In the genomic region with DNA sequence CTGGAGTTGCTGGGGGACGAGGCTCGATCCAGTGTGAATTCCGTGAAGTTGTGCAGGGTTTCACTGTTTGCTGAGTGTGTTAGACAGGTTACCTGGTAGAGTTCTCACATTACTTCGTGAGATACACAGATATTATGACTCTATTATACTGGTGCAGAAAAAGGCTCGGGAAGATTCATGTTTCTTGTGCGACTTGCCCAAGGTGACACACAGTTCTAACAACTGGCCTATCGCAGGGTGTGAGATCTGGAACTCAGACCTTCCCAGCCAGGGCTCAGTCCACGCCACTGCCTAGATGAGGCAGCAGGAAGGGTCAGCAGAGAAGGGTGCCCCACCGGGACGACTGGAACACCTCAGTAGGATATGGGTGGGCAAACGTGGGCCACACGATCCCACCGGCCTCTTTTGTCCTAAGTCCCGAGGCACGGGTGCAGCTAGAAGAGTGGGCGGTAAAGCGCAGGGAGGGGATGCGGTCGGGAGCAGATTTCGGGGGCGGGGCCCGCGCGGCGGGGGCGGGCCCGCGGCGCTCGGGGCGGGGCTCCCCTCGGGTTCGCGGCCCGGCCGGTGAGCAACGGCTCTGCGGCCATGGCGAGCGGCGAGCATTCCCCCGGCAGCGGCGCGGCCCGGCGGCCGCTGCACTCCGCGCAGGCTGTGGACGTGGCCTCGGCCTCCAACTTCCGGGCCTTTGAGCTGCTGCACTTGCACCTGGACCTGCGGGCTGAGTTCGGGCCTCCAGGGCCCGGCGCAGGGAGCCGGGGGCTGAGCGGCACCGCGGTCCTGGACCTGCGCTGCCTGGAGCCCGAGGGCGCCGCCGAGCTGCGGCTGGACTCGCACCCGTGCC, we compare ENCODE assay signal across 1 cellular context.
TF ChIP-seq lines count a peak whose summit lies in the region.

A gene with protein sequence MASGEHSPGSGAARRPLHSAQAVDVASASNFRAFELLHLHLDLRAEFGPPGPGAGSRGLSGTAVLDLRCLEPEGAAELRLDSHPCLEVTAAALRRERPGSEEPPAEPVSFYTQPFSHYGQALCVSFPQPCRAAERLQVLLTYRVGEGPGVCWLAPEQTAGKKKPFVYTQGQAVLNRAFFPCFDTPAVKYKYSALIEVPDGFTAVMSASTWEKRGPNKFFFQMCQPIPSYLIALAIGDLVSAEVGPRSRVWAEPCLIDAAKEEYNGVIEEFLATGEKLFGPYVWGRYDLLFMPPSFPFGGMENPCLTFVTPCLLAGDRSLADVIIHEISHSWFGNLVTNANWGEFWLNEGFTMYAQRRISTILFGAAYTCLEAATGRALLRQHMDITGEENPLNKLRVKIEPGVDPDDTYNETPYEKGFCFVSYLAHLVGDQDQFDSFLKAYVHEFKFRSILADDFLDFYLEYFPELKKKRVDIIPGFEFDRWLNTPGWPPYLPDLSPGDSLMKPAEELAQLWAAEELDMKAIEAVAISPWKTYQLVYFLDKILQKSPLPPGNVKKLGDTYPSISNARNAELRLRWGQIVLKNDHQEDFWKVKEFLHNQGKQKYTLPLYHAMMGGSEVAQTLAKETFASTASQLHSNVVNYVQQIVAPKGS (plus strand): TSS at position 567 of the 841 bp plus-strand sequence. CDS start 19 bp downstream, at position 586.

TF ChIP-seq in liver, 16 proteins besides CTCF, POLR2A, EP300 and RAD21 (continued from another document):
- TF ChIP-seq, protein P1, sequence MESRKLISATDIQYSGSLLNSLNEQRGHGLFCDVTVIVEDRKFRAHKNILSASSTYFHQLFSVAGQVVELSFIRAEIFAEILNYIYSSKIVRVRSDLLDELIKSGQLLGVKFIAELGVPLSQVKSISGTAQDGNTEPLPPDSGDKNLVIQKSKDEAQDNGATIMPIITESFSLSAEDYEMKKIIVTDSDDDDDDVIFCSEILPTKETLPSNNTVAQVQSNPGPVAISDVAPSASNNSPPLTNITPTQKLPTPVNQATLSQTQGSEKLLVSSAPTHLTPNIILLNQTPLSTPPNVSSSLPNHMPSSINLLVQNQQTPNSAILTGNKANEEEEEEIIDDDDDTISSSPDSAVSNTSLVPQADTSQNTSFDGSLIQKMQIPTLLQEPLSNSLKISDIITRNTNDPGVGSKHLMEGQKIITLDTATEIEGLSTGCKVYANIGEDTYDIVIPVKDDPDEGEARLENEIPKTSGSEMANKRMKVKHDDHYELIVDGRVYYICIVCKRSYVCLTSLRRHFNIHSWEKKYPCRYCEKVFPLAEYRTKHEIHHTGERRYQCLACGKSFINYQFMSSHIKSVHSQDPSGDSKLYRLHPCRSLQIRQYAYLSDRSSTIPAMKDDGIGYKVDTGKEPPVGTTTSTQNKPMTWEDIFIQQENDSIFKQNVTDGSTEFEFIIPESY (IDR thresholded peaks at IDR 0.05) = no peak
- TF ChIP-seq FOXA2 (IDR thresholded peaks at IDR 0.05) (no peak), YY1 (IDR thresholded peaks at IDR 0.05) (no peak), NR2F2 (IDR thresholded peaks at IDR 0.05) (no peak), RXRA (IDR thresholded peaks at IDR 0.05) (no peak), GABPA (IDR thresholded peaks at IDR 0.05 in 1 of 2, conservative IDR thresholded peaks at IDR 0.05 in 1 of 2) (no peak), TAF1 (conservative IDR thresholded peaks at IDR 0.05) (no peak), HNF4G (IDR thresholded peaks at IDR 0.05) (no peak), SP1 (IDR thresholded peaks at IDR 0.05) (no peak), EGR1 (IDR thresholded peaks at IDR 0.05; ENCODE audit: low read depth in 2 of 2) (no peak), FOXA1 (IDR thresholded peaks at IDR 0.05) (no peak), JUND (IDR thresholded peaks at IDR 0.05) (no peak)
- TF ChIP-seq, protein P2, sequence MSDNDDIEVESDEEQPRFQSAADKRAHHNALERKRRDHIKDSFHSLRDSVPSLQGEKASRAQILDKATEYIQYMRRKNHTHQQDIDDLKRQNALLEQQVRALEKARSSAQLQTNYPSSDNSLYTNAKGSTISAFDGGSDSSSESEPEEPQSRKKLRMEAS (IDR thresholded peaks at IDR 0.05) = no peak
- TF ChIP-seq, protein P3, sequence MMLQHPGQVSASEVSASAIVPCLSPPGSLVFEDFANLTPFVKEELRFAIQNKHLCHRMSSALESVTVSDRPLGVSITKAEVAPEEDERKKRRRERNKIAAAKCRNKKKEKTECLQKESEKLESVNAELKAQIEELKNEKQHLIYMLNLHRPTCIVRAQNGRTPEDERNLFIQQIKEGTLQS (IDR thresholded peaks at IDR 0.05) = no peak
